Comparison of ENCODE assay signal across 8 cellular contexts in genomic region chr14:104978774-104979691, GRCh38. TPM values are rescaled to one million over a fixed set of nuclear protein-coding genes. Genes with fewer than 3 reads are reported as not detected.
DNase-seq lines count a peak whose midpoint lies in the region; ATAC-seq and TF ChIP-seq lines count a peak whose summit lies in the region.

No MANE protein-coding gene starts in this region.

- H3K4me3 ChIP-seq in GM23248 (peak overlapping the region; percentile 65), WERI-Rb-1 (ENCODE audit: low read depth, low read length) (peak overlapping the region; percentile 55), heart left ventricle (peak overlapping the region in 10 of 12 donors; percentile 14 to 66 (median 52)), psoas muscle (peak overlapping the region; percentile 69)

- H3K36me3 ChIP-seq in GM23248 (ENCODE audit: low read depth) (no peaks in the 10 kb centered on the region), WERI-Rb-1 (no peaks in the 10 kb centered on the region), heart left ventricle (no peaks in the 10 kb centered on the region), psoas muscle (ENCODE audit: insufficient read depth in 1 of 2, low read depth in 1 of 2) (no peaks in the 10 kb centered on the region)

- peak overlapping the region; percentile 51; the same call in 1 of the 2 replicates for H3K9ac ChIP-seq in GM23248

- no peaks in the 10 kb centered on the region for H3K9me3 ChIP-seq in GM23248 (ENCODE audit: low read depth)
- H3K9me3 ChIP-seq in WERI-Rb-1 (ENCODE audit: severe bottlenecking): no peaks in the 10 kb centered on the region
- no peaks in the 10 kb centered on the region for H3K9me3 ChIP-seq in heart left ventricle
- H3K9me3 ChIP-seq in psoas muscle: no peaks in the 10 kb centered on the region

- 48 to 55% methylated on average over 31 to 32 of the region's 32 CpGs for WGBS in GM23248 (ENCODE audit: low coverage in 1 of 2, low lambda C conversion rate in 2 of 2, missing lambda C conversion rate in 2 of 2), 2 experiments
- 57 to 68% (median 64%) methylated on average over 31 to 32 of the region's 32 CpGs for WGBS in heart left ventricle, 4 donors
- WGBS in psoas muscle, 3 donors: 65 to 67% (median 67%) methylated on average over 31 to 32 of the region's 32 CpGs

- TF ChIP-seq POLR2A in heart left ventricle (IDR thresholded peaks at IDR 0.05): no peak

- intact Hi-C loops in heart left ventricle (cut with DNase I): loop anchor here in 6 of 10 donors (5.0 to 10.0 kb wide), 5 partner anchors 33 to 226 kb away; partner anchors contain the start of gene CDCA4 (in 1 of the 6)
- intact Hi-C loops in psoas muscle (cut with DNase I): no loop called here

- H3K4me1 ChIP-seq in GM23248 (ENCODE audit: insufficient read depth): peaks cover 8% of the 10 kb centered on the region
- peaks cover 4 to 54% (median 33%) of the 10 kb centered on the region in 12 donors for H3K4me1 ChIP-seq in heart left ventricle
- peaks cover 27% of the 10 kb centered on the region for H3K4me1 ChIP-seq in psoas muscle

- H3K27me3 ChIP-seq in GM23248 (replicated peaks; ENCODE audit: insufficient read depth) (no peaks in the 10 kb centered on the region), WERI-Rb-1 (ENCODE audit: insufficient read depth, low read depth, severe bottlenecking) (no peaks in the 10 kb centered on the region), heart left ventricle (peaks cover 0 to 20% (median 0%) of the 10 kb centered on the region in 9 donors), psoas muscle (ENCODE audit: insufficient read depth in 3 of 3, low read length in 2 of 3) (peaks cover 0 to 4% (median 0%) of the 10 kb centered on the region in 3 donors)

- H3K4me2 ChIP-seq in GM23248 (ENCODE audit: unreplicated experiment): peak overlapping the region; percentile 82

- no peaks in the 10 kb centered on the region for H3K79me2 ChIP-seq in GM23248 (ENCODE audit: insufficient read depth)

- H3K9me2 ChIP-seq in GM23248 (ENCODE audit: insufficient read depth): no peaks in the 10 kb centered on the region

- TF ChIP-seq CTCF in WERI-Rb-1 (IDR thresholded peaks at IDR 0.05; ENCODE audit: low read depth, low read length) (no peak), heart left ventricle (IDR thresholded peaks at IDR 0.05) (no peak), psoas muscle (IDR thresholded peaks at IDR 0.05) (no peak), omental fat pad (IDR thresholded peaks at IDR 0.05) (no peak)

- no peaks in the 10 kb centered on the region for H4K20me1 ChIP-seq in GM23248 (ENCODE audit: insufficient read depth)

- in situ Hi-C loops in GM23248 (cut with MboI): no loop called here

- H3K27ac ChIP-seq in GM23248 (no peak overlapping the region), WERI-Rb-1 (no peak overlapping the region; the same call in 1 of the 2 replicates), heart left ventricle (peak overlapping the region in 1 of 12 donors; percentile 53), psoas muscle (no peak overlapping the region)

- no peaks in the 10 kb centered on the region for H3F3A ChIP-seq in GM23248 (ENCODE audit: insufficient read depth)

- ATAC-seq in heart left ventricle (no peak), psoas muscle (no peak), omental fat pad (ENCODE audit: low FRiP score) (no peak)

- H2AFZ ChIP-seq in GM23248: peak overlapping the region; percentile 81

- DNase-seq in GM23248 (no peak), WERI-Rb-1 (no peak), heart left ventricle (peak in 2 of 5 donors; percentile 16 to 52), psoas muscle (peak in 1 of 2 donors; percentile 52), C1 segment of cervical spinal cord (lab: John Stamatoyannopoulos, UW) (no peak), mesenteric fat pad (ENCODE audit: low spot score) (no peak), NCI-H2081 treated with DMSO at 0.1 percent for 48 hours (lab: John Stamatoyannopoulos, UW) (no peak), omental fat pad (ENCODE audit: low spot score) (no peak)

RNA-seq across cellular contexts. Expression of gene AHNAK2, which starts 0.9 kb away (rescaled TPM):
- 58.0 and 64.9 TPM in 2 replicates for total RNA-seq in GM23248 (2014; rRNA removed; shearing (Covaris generic))
- polyA plus RNA-seq in GM23248 (2016; fragmentation: Nextera tagmentation; extraction: Ambion mirVana) (38.3 and 38.9 TPM in 2 replicates), heart left ventricle (1 to 10 TPM; 2.2 to 2.5 TPM), psoas muscle (1 to 10 TPM in 1 of 3 donors, under 1 TPM in 2; 0.69 to 2.0 (median 0.75) TPM)
- total RNA-seq in heart left ventricle (10 to 100 TPM in 2 of 9 donors, 1 to 10 TPM in 7; 1.5 to 22.3 (median 3.7) TPM), psoas muscle (1 to 10 TPM; 1.3 to 4.7 (median 3.4) TPM), mesenteric fat pad (15.7 TPM), omental fat pad (10 to 100 TPM; 18.6 to 44.5 (median 34.2) TPM)

RNA-seq across cellular contexts. Expression of gene CLBA1, which starts 6.6 kb away (rescaled TPM):
- 10.4 and 13.5 TPM in 2 replicates for total RNA-seq in GM23248 (2014; rRNA removed; shearing (Covaris generic))
- polyA plus RNA-seq in GM23248 (2016; fragmentation: Nextera tagmentation; extraction: Ambion mirVana) (7.7 and 11.5 TPM in 2 replicates), heart left ventricle (1 to 10 TPM; 1.3 to 3.7 TPM), psoas muscle (1 to 10 TPM; 1.7 to 6.8 (median 6.1) TPM)
- total RNA-seq in heart left ventricle (1 to 10 TPM in 7 of 9 donors, under 1 TPM in 2; 0.76 to 3.7 (median 2.6) TPM), psoas muscle (1 to 10 TPM; 1.3 to 2.2 (median 1.6) TPM), mesenteric fat pad (2.8 TPM), omental fat pad (1 to 10 TPM; 2.5 to 6.1 (median 3.3) TPM)

RNA-seq across cellular contexts. Expression of gene CDCA4, which starts 41.9 kb away (rescaled TPM):
- 25.5 and 27.5 TPM in 2 replicates for total RNA-seq in GM23248 (2014; rRNA removed; shearing (Covaris generic))
- polyA plus RNA-seq in GM23248 (2016; fragmentation: Nextera tagmentation; extraction: Ambion mirVana) (24.0 and 26.8 TPM in 2 replicates), heart left ventricle (1 to 10 TPM; 2.3 to 3.3 TPM), psoas muscle (1 to 10 TPM; 1.3 to 3.3 (median 2.1) TPM)
- total RNA-seq in heart left ventricle (1 to 10 TPM; 1.4 to 6.0 (median 2.4) TPM), psoas muscle (1 to 10 TPM in 2 of 4 donors, under 1 TPM in 2; 0.79 to 1.8 (median 1.1) TPM), mesenteric fat pad (3.4 TPM), omental fat pad (1 to 10 TPM; 5.3 to 8.0 (median 6.4) TPM)

RNA-seq across cellular contexts. Expression of gene PLD4, which starts 54.4 kb away (rescaled TPM):
- not detected in 2 replicates for total RNA-seq in GM23248 (2014; rRNA removed; shearing (Covaris generic))
- polyA plus RNA-seq in GM23248 (2016; fragmentation: Nextera tagmentation; extraction: Ambion mirVana) (not detected in 2 replicates), heart left ventricle (under 1 TPM in 1 of 2 donors, not detected in 1; 0.12 TPM), psoas muscle (not detected)
- total RNA-seq in heart left ventricle (1 to 10 TPM in 1 of 9 donors, under 1 TPM in 4, not detected in 4; 0.25 to 1.5 (median 0.40) TPM), psoas muscle (under 1 TPM in 2 of 4 donors, not detected in 2; 0.04 to 0.25 TPM), mesenteric fat pad (0.06 TPM), omental fat pad (under 1 TPM in 3 of 4 donors, not detected in 1; under 0.01 to 0.37 (median 0.16) TPM)

Comparison
In these comparisons a context has a peak if more than half of its experiments do, and no peak if none do; other contexts are left out.
1. intact Hi-C loops: an anchor here in heart left ventricle (5.0 to 10.0 kb wide); none called in psoas muscle.